Comparison of ENCODE assay signal across 16 cellular contexts in the genomic region with DNA sequence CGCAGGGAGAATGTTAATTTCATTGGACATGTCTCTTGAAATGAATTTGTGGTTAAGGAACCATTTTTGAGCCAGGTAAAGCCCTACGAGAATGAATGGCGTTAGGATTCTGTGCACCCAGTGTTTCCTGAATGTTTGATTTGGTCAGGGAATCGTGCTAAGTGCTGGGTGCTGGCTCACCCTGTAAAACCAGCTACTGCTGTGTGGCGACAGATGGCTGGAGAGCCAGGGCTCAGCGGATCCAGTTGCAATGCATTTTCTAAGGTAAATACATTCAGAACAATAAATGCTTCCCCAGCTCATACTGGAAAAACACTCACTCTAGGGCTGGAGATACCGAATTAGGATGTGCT.
"Had no signal": no experiment of that assay in that cellular context is flagged by ENCODE, and none has a peak within 500 bp of the region (broad histone marks: within the 10 kb centered on the region; RNA-seq: fewer than 3 reads in every experiment).

No MANE protein-coding gene starts in this region.

- DNase-seq: activated CD4-positive, alpha-beta T cell treated with anti-CD3 and anti-CD28 coated beads, Interleukin-2, amount 50 U/mL, for 48 hours; activated CD4-positive, CD25-positive, alpha-beta regulatory T cell treated with anti-CD3 and anti-CD28 coated beads, Interleukin-2, amount 50 U/mL, for 72 hours; activated naive CD4-positive, alpha-beta T cell treated with anti-CD3 and anti-CD28 coated beads for 36 hours; colonic mucosa; effector CD4-positive, alpha-beta T cell; foreskin keratinocyte; left colon; mucosa of descending colon; occipital lobe; stimulated activated CD4-positive, alpha-beta T cell treated with anti-CD3 and anti-CD28 coated beads, Interleukin-2, amount 100 ng/mL, for 48 hours; stimulated activated naive CD8-positive, alpha-beta T cell treated with anti-CD3 and anti-CD28 coated beads, Interleukin-15, Interleukin-2, amounts not matched to agents 100 U/mL and 50 U/mL, for 24 hours; T-helper 17 cell had no signal

- H3K36me3 ChIP-seq: cardiac muscle cell, colonic mucosa, suprapubic skin had no signal

- H3K4me3 ChIP-seq: cardiac muscle cell, colonic mucosa, lung, mucosa of descending colon, suprapubic skin had no signal

- H3K27ac ChIP-seq: cardiac muscle cell, colonic mucosa, foreskin keratinocyte, suprapubic skin had no signal

- ATAC-seq: foreskin keratinocyte; left colon; naive thymus-derived CD8-positive, alpha-beta T cell; stimulated activated naive CD8-positive, alpha-beta T cell treated with anti-CD3 and anti-CD28 coated beads, Interleukin-15, Interleukin-2, amounts not matched to agents 100 U/mL and 50 U/mL, for 24 hours; T-helper 17 cell had no signal

- H3K4me1 ChIP-seq: colonic mucosa, foreskin keratinocyte, suprapubic skin had no signal

- H3K27me3 ChIP-seq: cardiac muscle cell, colonic mucosa, foreskin keratinocyte, suprapubic skin had no signal

- H3K9me3 ChIP-seq: colonic mucosa had no signal
